In genomic region chr1:32962248-32962896, GRCh38 we compare ENCODE assay signal across 7 cellular contexts. TPM values are rescaled to one million over a fixed set of nuclear protein-coding genes. Genes with fewer than 3 reads are reported as not detected.
A peak's percentile ranks its signal among the peaks of the same experiment; 100 is the strongest.
DNase-seq lines count a peak whose midpoint lies in the region; ATAC-seq and TF ChIP-seq lines count a peak whose summit lies in the region.

No MANE protein-coding gene starts in this region.

- no peaks in the 10 kb centered on the region for H3K36me3 ChIP-seq in mammary epithelial cell (ENCODE audit: insufficient read depth, low read length)
- H3K36me3 ChIP-seq in mucosa of rectum (ENCODE audit: control insufficient read depth in 2 of 2, insufficient read depth in 2 of 2, low read length in 2 of 2), result no peaks in the 10 kb centered on the region

- CTCF ChIA-PET in mammary epithelial cell (lab: Charles Lee; ENCODE audit: low non-redundant PET), result interaction anchor here (0.7 kb wide), 1 partner anchor 9 kb away, joined by 3 read pairs; no protein-coding TSS in a partner anchor

- H3K4me3 ChIP-seq in mammary epithelial cell (replicated peaks in 1 of 3; ENCODE audit: insufficient read depth in 1 of 3, low read depth in 2 of 3, low read length in 3 of 3) (peak overlapping the region; percentile 85 to 99 (median 96)), mucosa of rectum (ENCODE audit: low read length in 2 of 2) (peak overlapping the region; percentile 90 to 96)

- intact Hi-C loops in mammary epithelial cell (cut with micrococcal nuclease), result no loop called here

- peaks cover 65% of the 10 kb centered on the region for H3K79me2 ChIP-seq in mammary epithelial cell (ENCODE audit: insufficient read depth, low read length)

- in situ Hi-C loops in GM13977 (cut with MboI; ENCODE audit: low pct_unique_long_range_greater_than_20kb, low sequenced_read_pairs, unreplicated experiment) (no loop called here), mammary epithelial cell (cut with MboI; ENCODE audit: low sequenced_read_pairs in 2 of 2) (no loop called here)

- H3K27me3 ChIP-seq in mammary epithelial cell (ENCODE audit: insufficient read depth, low read length) (no peaks in the 10 kb centered on the region), mucosa of rectum (ENCODE audit: control insufficient read depth in 2 of 2, insufficient read depth in 2 of 2, low read length in 2 of 2) (no peaks in the 10 kb centered on the region)

- TF ChIP-seq CTCF in GM13977 (IDR thresholded peaks at IDR 0.05; ENCODE audit: extremely low read depth, insufficient read depth, missing control alignments) (no peak), mammary epithelial cell (conservative IDR thresholded peaks at IDR 0.05 in 1 of 2, IDR thresholded peaks at IDR 0.05 in 1 of 2; ENCODE audit: extremely low read depth in 1 of 2, insufficient read depth in 1 of 2, low read depth in 1 of 2, low read length in 2 of 2) (no peak)

- H4K20me1 ChIP-seq in mammary epithelial cell (ENCODE audit: insufficient read depth, low read length), result peaks cover 6% of the 10 kb centered on the region

- peak; percentile 64 for DNase-seq in GM13977 (ENCODE audit: low spot score)
- DNase-seq in Kasumi-1 (lab: John Stamatoyannopoulos, UW), result peak; percentile 5 to 15
- DNase-seq in mammary epithelial cell, result no peak
- DNase-seq in effector CD4-positive, alpha-beta T cell, result no peak
- DNase-seq in occipital lobe (lab: John Stamatoyannopoulos, UW), result no peak

- H3K9me3 ChIP-seq in mammary epithelial cell (replicated peaks; ENCODE audit: insufficient read depth, low read length), result no peaks in the 10 kb centered on the region
- no peaks in the 10 kb centered on the region for H3K9me3 ChIP-seq in mucosa of rectum (ENCODE audit: control insufficient read depth in 2 of 2, low read length in 2 of 2)

- 14% methylated on average over 6 of the region's 6 CpGs for WGBS in mammary epithelial cell (ENCODE audit: low coverage, missing lambda C conversion rate)

- dilution Hi-C loops in mammary epithelial cell (cut with HindIII; ENCODE audit: low sequenced_read_pairs), result no loop called here

- peak overlapping the region; percentile 77 for H3K9ac ChIP-seq in mammary epithelial cell (ENCODE audit: insufficient read depth, low read length)
- H3K9ac ChIP-seq in mucosa of rectum (ENCODE audit: low read depth in 1 of 2, low read length in 2 of 2), result peak overlapping the region; percentile 68 to 95

- peak overlapping the region; percentile 72 for H3K27ac ChIP-seq in mammary epithelial cell (ENCODE audit: insufficient read depth, low read depth, low read length)
- H3K27ac ChIP-seq in mucosa of rectum (ENCODE audit: low read depth in 2 of 2, low read length in 2 of 2), result peak overlapping the region; percentile 32 to 54

- ATAC-seq in GM21526 (IDR thresholded peaks at IDR 0.05; ENCODE audit: low FRiP score, unreplicated experiment), result no peak

- H3K4me1 ChIP-seq in mammary epithelial cell (ENCODE audit: insufficient read depth, low read length), result peaks cover 24% of the 10 kb centered on the region
- peaks cover 13 to 14% of the 10 kb centered on the region in 2 donors for H3K4me1 ChIP-seq in mucosa of rectum (ENCODE audit: control insufficient read depth in 2 of 2, insufficient read depth in 2 of 2, low read length in 2 of 2)

- H2AFZ ChIP-seq in mammary epithelial cell (ENCODE audit: low read depth, low read length), result no peak overlapping the region

- BruUV-seq in mammary epithelial cell (replicated peaks; lab: Mats Ljungman, UMichigan), result no TSS peak

- peak overlapping the region; percentile 93 for H3K4me2 ChIP-seq in mammary epithelial cell (ENCODE audit: insufficient read depth, low read depth, low read length)

RNA-seq across cellular contexts. Expression of gene RNF19B, which starts 2.2 kb away (rescaled TPM):
- total RNA-seq in mammary epithelial cell (10 to 100 TPM; 30.5 to 62.4 TPM), occipital lobe (37.9 TPM)
- polyA plus RNA-seq in mammary epithelial cell, result 32.3 TPM
- 38.2 TPM for polyA minus RNA-seq in mammary epithelial cell

Comparison
In these comparisons a context has a peak if more than half of its experiments do, and no peak if none do; other contexts are left out.
1. DNase-seq: peak in GM13977 (single experiment) and Kasumi-1 (2 of 2); none in mammary epithelial cell (single experiment), effector CD4-positive, alpha-beta T cell (single experiment) and occipital lobe (single experiment).